Comparison of ENCODE assay signal across 13 cellular contexts in genomic region chr6:142932788-142933362, GRCh38. TPM values are rescaled to one million over a fixed set of nuclear protein-coding genes. Genes with fewer than 3 reads are reported as not detected.
DNase-seq lines count a peak whose midpoint lies in the region; ATAC-seq and TF ChIP-seq lines count a peak whose summit lies in the region.
"Had no signal": no experiment of that assay in that cellular context is flagged by ENCODE, and none has a peak within 500 bp of the region (broad histone marks: within the 10 kb centered on the region; RNA-seq: fewer than 3 reads in every experiment).

No MANE protein-coding gene starts in this region.

- TF ChIP-seq CTCF in activated B cell treated with CpG ODN at 0.5 μM for 24 hours (IDR thresholded peaks at IDR 0.05) (no peak), spleen (IDR thresholded peaks at IDR 0.05 in 8 of 11, conservative IDR thresholded peaks at IDR 0.05 in 3 of 11) (no peak), breast epithelium (IDR thresholded peaks at IDR 0.05) (no peak)

- H3K4me1 ChIP-seq in spleen (peaks cover 26 to 100% (median 83%) of the 10 kb centered on the region in 6 donors), breast epithelium (no peaks in the 10 kb centered on the region)
- H3K4me1 ChIP-seq: prostate gland had no signal

- TF ChIP-seq POLR2A in spleen (IDR thresholded peaks at IDR 0.05) = no peak
- TF ChIP-seq POLR2A in breast epithelium (IDR thresholded peaks at IDR 0.05) = no peak

- H3K4me3 Mint-ChIP-seq in activated T-cell treated with anti-CD3 and anti-CD28 coated beads, Interleukin-2, amount 50 U/mL, for 72 hours = peak overlapping the region; percentile 63 to 88
- H3K4me3 Mint-ChIP-seq in activated B cell treated with CpG ODN at 0.5 μM for 24 hours = peak overlapping the region; percentile 33

- intact Hi-C loops in activated B cell treated with CpG ODN at 0.5 μM for 24 hours (cut with micrococcal nuclease) (no loop called here), spleen (cut with DNase I; ENCODE audit: low total_unique reads) (no loop called here), cardiac septum (cut with DNase I) (no loop called here), breast epithelium (cut with DNase I; ENCODE audit: low total_unique reads) (no loop called here)

- H3K9me3 Mint-ChIP-seq in activated T-cell treated with anti-CD3 and anti-CD28 coated beads, Interleukin-2, amount 50 U/mL, for 72 hours = no peaks in the 10 kb centered on the region
- H3K9me3 Mint-ChIP-seq in activated B cell treated with CpG ODN at 0.5 μM for 24 hours = no peaks in the 10 kb centered on the region

- H3K27ac Mint-ChIP-seq in activated T-cell treated with anti-CD3 and anti-CD28 coated beads, Interleukin-2, amount 50 U/mL, for 72 hours = peak overlapping the region; percentile 72
- H3K27ac Mint-ChIP-seq in activated B cell treated with CpG ODN at 0.5 μM for 24 hours = peak overlapping the region; percentile 90

- POLR2A ChIA-PET in activated B cell treated with CpG ODN at 0.5 μM for 24 hours (lab: Charles Lee) = interaction anchor here (0.9 to 1.0 kb wide), 2 partner anchors 13 to 14 kb away, joined by 3 read pairs; no protein-coding TSS in a partner anchor

- peaks cover 84% of the 10 kb centered on the region for H3K4me1 Mint-ChIP-seq in activated T-cell treated with anti-CD3 and anti-CD28 coated beads, Interleukin-2, amount 50 U/mL, for 72 hours (ENCODE audit: low read depth)
- H3K4me1 Mint-ChIP-seq in activated B cell treated with CpG ODN at 0.5 μM for 24 hours = peaks cover 85% of the 10 kb centered on the region

- H3K36me3 ChIP-seq in spleen = no peaks in the 10 kb centered on the region
- no peaks in the 10 kb centered on the region for H3K36me3 ChIP-seq in breast epithelium
- H3K36me3 ChIP-seq: prostate gland, WERI-Rb-1 had no signal

- H3K27me3 ChIP-seq in spleen (replicated peaks in 1 of 7) (no peaks in the 10 kb centered on the region), breast epithelium (no peaks in the 10 kb centered on the region)

- ATAC-seq in activated T-cell treated with anti-CD3 and anti-CD28 coated beads, Interleukin-2, amount 50 U/mL, for 72 hours (replicated peaks in 1 of 2) = peak; percentile 14 to 24
- ATAC-seq in GM21786 (IDR thresholded peaks at IDR 0.05; ENCODE audit: unreplicated experiment) (peak; percentile 34), activated B cell treated with CpG ODN at 0.5 μM for 24 hours (ENCODE audit: low read depth) (peak; percentile 8)

- CTCF ChIA-PET in activated B cell treated with CpG ODN at 0.5 μM for 24 hours (lab: Charles Lee) = no interaction called here

- no peak for DNase-seq in activated T-cell treated with anti-CD3 and anti-CD28 coated beads, Interleukin-2, amount 50 U/mL, for 72 hours
- DNase-seq in activated T-cell treated with anti-CD3 and anti-CD28 coated beads for 4 hours (no peak), activated B cell treated with CpG ODN at 0.5 μM for 24 hours (no peak), spleen (no peak), cardiac septum (ENCODE audit: low spot score) (no peak), NOMO-1 treated with dmso at 0.1 percent for 144 hours (lab: John Stamatoyannopoulos, UW; ENCODE audit: unreplicated experiment) (no peak), breast epithelium (ENCODE audit: low spot score in 2 of 2) (no peak)
- DNase-seq: DMS53; NCI-H226; stimulated activated CD4-positive, alpha-beta T cell treated with anti-CD3 and anti-CD28 coated beads, Interleukin-1b, Interleukin-23, amount 100 ng/mL, for 48 hours; WERI-Rb-1 had no signal

- H3K9me3 ChIP-seq in spleen (no peaks in the 10 kb centered on the region), breast epithelium (no peaks in the 10 kb centered on the region)
- H3K9me3 ChIP-seq: prostate gland had no signal

- peaks cover 3 to 7% of the 10 kb centered on the region in 2 donors for H3K36me3 Mint-ChIP-seq in activated T-cell treated with anti-CD3 and anti-CD28 coated beads, Interleukin-2, amount 50 U/mL, for 72 hours (ENCODE audit: insufficient read depth in 2 of 2)
- peaks cover 3% of the 10 kb centered on the region for H3K36me3 Mint-ChIP-seq in activated B cell treated with CpG ODN at 0.5 μM for 24 hours (ENCODE audit: low read depth)

- H3K4me3 ChIP-seq in spleen (peak overlapping the region in 1 of 8 donors; percentile 4), breast epithelium (no peak overlapping the region)
- H3K4me3 ChIP-seq: prostate gland had no signal

- H3K27me3 Mint-ChIP-seq in activated T-cell treated with anti-CD3 and anti-CD28 coated beads, Interleukin-2, amount 50 U/mL, for 72 hours (ENCODE audit: low read depth) = no peaks in the 10 kb centered on the region
- H3K27me3 Mint-ChIP-seq in activated B cell treated with CpG ODN at 0.5 μM for 24 hours = no peaks in the 10 kb centered on the region

- WGBS in spleen, 5 donors = 38 to 49% (median 42%) methylated on average over 2 of the region's 2 CpGs

- H3K27ac ChIP-seq in spleen (peak overlapping the region in 6 of 8 donors; percentile 17 to 74 (median 50)), breast epithelium (no peak overlapping the region)
- H3K27ac ChIP-seq: prostate gland, WERI-Rb-1 had no signal

RNA-seq across cellular contexts. Expression of gene HIVEP2, which starts 12.1 kb away (rescaled TPM):
- 10 to 100 TPM; 25.8 to 30.8 TPM for total RNA-seq in activated T-cell treated with anti-CD3 and anti-CD28 coated beads, Interleukin-2, amount 50 U/mL, for 72 hours
- total RNA-seq in activated B cell treated with CpG ODN at 0.5 μM for 24 hours = 22.2 and 25.4 TPM in 2 replicates
- total RNA-seq in spleen = 10 to 100 TPM; 26.8 to 41.3 (median 32.7) TPM
- 1 to 10 TPM; 2.5 to 3.2 (median 3.0) TPM for polyA plus RNA-seq in spleen
- 25.7 TPM for total RNA-seq in cardiac septum
- total RNA-seq in breast epithelium = 10 to 100 TPM; 20.6 to 25.0 (median 23.9) TPM

Comparison
In these comparisons a context has a peak if more than half of its experiments do, and no peak if none do; other contexts are left out.
1. H3K27ac ChIP-seq: peak in spleen (6 of 8); none in breast epithelium (0 of 2).
2. Peak in every context shown above with its lines, with median percentiles within 50 percentile points of each other: ATAC-seq.